Comparison of ENCODE assay signal across 27 cellular contexts in the genomic region with DNA sequence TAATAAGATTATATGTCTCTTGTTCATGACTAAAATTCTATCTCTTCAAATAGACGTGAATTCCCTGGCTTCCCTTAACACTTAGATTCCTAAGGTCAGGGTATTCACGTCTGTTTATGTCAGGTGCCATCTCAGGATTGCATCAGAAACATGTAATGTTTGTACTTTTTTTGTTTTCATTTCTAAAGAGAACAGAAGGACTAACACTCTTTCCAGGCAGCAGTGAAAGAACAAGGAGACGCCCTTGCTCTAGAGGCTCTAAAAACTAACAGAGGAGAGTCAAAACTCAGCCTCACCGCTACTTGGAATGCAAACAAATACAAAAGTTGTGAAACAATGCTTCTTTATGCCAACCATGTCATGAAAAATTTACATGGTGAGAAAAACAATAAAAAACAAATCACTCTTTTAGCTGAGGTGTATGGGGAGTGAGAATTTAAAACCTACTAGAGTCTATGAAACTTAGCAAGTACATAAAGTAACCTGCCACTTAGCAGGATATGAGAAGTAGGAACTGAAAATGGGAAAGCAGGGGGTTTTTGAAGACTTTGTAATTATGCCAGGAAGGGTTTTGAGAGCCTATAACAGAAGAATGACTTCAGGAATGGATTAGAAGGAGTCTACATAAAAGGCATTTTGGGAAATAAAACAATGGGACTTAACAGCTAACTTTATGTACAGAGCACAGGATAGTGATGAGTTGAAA.
DNase-seq lines count a peak whose midpoint lies in the region; ATAC-seq and TF ChIP-seq lines count a peak whose summit lies in the region.
"Had no signal": no experiment of that assay in that cellular context is flagged by ENCODE, and none has a peak within 500 bp of the region (broad histone marks: within the 10 kb centered on the region; RNA-seq: fewer than 3 reads in every experiment).

No MANE protein-coding gene starts in this region.

- ATAC-seq in GM18505 (IDR thresholded peaks at IDR 0.05; ENCODE audit: unreplicated experiment), result no peak
- no peak for ATAC-seq in psoas muscle
- ATAC-seq: left lobe of liver; stimulated activated effector memory CD8-positive, alpha-beta T cell treated with anti-CD3 and anti-CD28 coated beads, Interleukin-12 subunit alpha, Interleukin-12 subunit beta, amount 100 ng/mL, for 72 hours had no signal

- no peak overlapping the region for H4K8ac ChIP-seq in H9 (replicated peaks; ENCODE audit: insufficient read length, low read depth, low read length)

- H3K9me3 ChIP-seq in H9 (ENCODE audit: control insufficient read depth, low read depth, low read length), result no peaks in the 10 kb centered on the region
- H3K9me3 ChIP-seq in mammary epithelial cell (replicated peaks; ENCODE audit: insufficient read depth, low read length), result no peaks in the 10 kb centered on the region
- H3K9me3 ChIP-seq in neural progenitor cell (ENCODE audit: low read depth), result no peaks in the 10 kb centered on the region
- H3K9me3 ChIP-seq in psoas muscle, result no peaks in the 10 kb centered on the region
- H3K9me3 ChIP-seq: uterus had no signal

- H3K23ac ChIP-seq in H9 (ENCODE audit: insufficient read length, low read depth, low read length), result no peak overlapping the region

- no peaks in the 10 kb centered on the region for H3K9me3 Mint-ChIP-seq in H9
- H3K9me3 Mint-ChIP-seq in neural progenitor cell, result no peaks in the 10 kb centered on the region

- H3K27me3 ChIP-seq in H9 (ENCODE audit: insufficient read depth, low read length) (no peaks in the 10 kb centered on the region), mammary epithelial cell (ENCODE audit: insufficient read depth, low read length) (no peaks in the 10 kb centered on the region), neural progenitor cell (no peaks in the 10 kb centered on the region), psoas muscle (ENCODE audit: insufficient read depth in 3 of 3, low read length in 2 of 3) (no peaks in the 10 kb centered on the region)
- H3K27me3 ChIP-seq: BLaER1 treated with 17β-estradiol and CSF1 and Interleukin-3, amounts not matched to agents 10 nM and 100 nM; uterus had no signal

- dilution Hi-C loops in mammary epithelial cell (cut with HindIII; ENCODE audit: low sequenced_read_pairs), result no loop called here

- DNase-seq in GM12865 (ENCODE audit: low read depth) (peak; percentile 31), H9 (no peak), mammary epithelial cell (peak; percentile 5), neural progenitor cell (ENCODE audit: low spot score) (no peak), psoas muscle (no peak), NCI-H128 (lab: John Stamatoyannopoulos, UW; ENCODE audit: unreplicated experiment) (no peak)
- DNase-seq in activated T-cell treated with anti-CD3 and anti-CD28 coated beads, Interleukin-2, amount 50 U/mL, for 48 hours, result no peak
- DNase-seq: activated CD4-positive, alpha-beta T cell treated with anti-CD3 and anti-CD28 coated beads, Interleukin-2, amount 50 U/mL, for 1 hour; activated naive CD4-positive, alpha-beta T cell treated with anti-CD3 and anti-CD28 coated beads, Interleukin-2, amount 50 U/mL, for 16 hours; hippocampal formation; immature natural killer cell; KBM-7; NCI-H187; NCI-H526 treated with DMSO at 0.1 percent for 48 hours; RPMI8226; stimulated activated CD4-positive, alpha-beta T cell treated with anti-CD3 and anti-CD28 coated beads, Interleukin-2, amount 100 ng/mL, for 48 hours; substantia nigra; uterus had no signal

- no peak overlapping the region for H4K91ac ChIP-seq in H9 (ENCODE audit: insufficient read length, low read depth, low read length)

- H2AFZ ChIP-seq in H9 (ENCODE audit: low read length) (no peak overlapping the region), mammary epithelial cell (ENCODE audit: low read depth, low read length) (no peak overlapping the region), neural progenitor cell (replicated peaks) (peak overlapping the region; percentile 92)

- H4K5ac ChIP-seq in H9 (ENCODE audit: insufficient read length, low read depth, low read length), result no peak overlapping the region

- H3K4me3 Mint-ChIP-seq in H9 (no peak overlapping the region), neural progenitor cell (no peak overlapping the region)
- H3K4me3 Mint-ChIP-seq: activated T-helper 1 cell treated with anti-CD3 and anti-CD28 coated beads, Interleukin-12 subunit alpha, Interleukin-12 subunit beta, Interleukin-2, Interleukin-4 antibody, amounts not matched to agents 30 ng/mL and 10 ng/mL and 1 ng/mL, durations not matched to agents 14 hours and 24 hours and 36 hours; immature natural killer cell; stimulated activated effector memory CD8-positive, alpha-beta T cell treated with anti-CD3 and anti-CD28 coated beads, Interleukin-12 subunit alpha, Interleukin-12 subunit beta, amount 100 ng/mL, for 72 hours; T-helper 1 cell treated with Interleukin-12 subunit alpha and Interleukin-12 subunit beta and Interleukin-4 antibody, amounts not matched to agents 30 μg/mL and 1 μg/mL, for 36 hours had no signal

- H2BK5ac ChIP-seq in H9 (ENCODE audit: insufficient read length, low read length), result no peak overlapping the region

- peak overlapping the region in 2 of 3 experiments; percentile 80 to 81; a peak in 2 of 7 replicates for H3K27ac Mint-ChIP-seq in H9
- no peak overlapping the region for H3K27ac Mint-ChIP-seq in neural progenitor cell
- H3K27ac Mint-ChIP-seq: activated T-helper 1 cell treated with anti-CD3 and anti-CD28 coated beads, Interleukin-12 subunit alpha, Interleukin-12 subunit beta, Interleukin-2, Interleukin-4 antibody, amounts not matched to agents 30 ng/mL and 10 ng/mL and 1 ng/mL, durations not matched to agents 14 hours and 24 hours and 36 hours; immature natural killer cell; stimulated activated effector memory CD8-positive, alpha-beta T cell treated with anti-CD3 and anti-CD28 coated beads, Interleukin-12 subunit alpha, Interleukin-12 subunit beta, amount 100 ng/mL, for 72 hours; T-helper 1 cell treated with Interleukin-12 subunit alpha and Interleukin-12 subunit beta and Interleukin-4 antibody, amounts not matched to agents 30 μg/mL and 1 μg/mL, for 36 hours had no signal

- no peak overlapping the region for H3T11ph ChIP-seq in H9 (ENCODE audit: low read length)

- H3K56ac ChIP-seq in H9 (ENCODE audit: insufficient read length, low read depth, low read length), result no peak overlapping the region

- no peak overlapping the region for H2BK12ac ChIP-seq in H9 (ENCODE audit: insufficient read length, low read depth, low read length)

- H4K20me1 ChIP-seq in H9 (ENCODE audit: control insufficient read depth, insufficient read depth, insufficient read length) (no peaks in the 10 kb centered on the region), mammary epithelial cell (ENCODE audit: insufficient read depth, low read length) (no peaks in the 10 kb centered on the region), neural progenitor cell (ENCODE audit: low read depth) (no peaks in the 10 kb centered on the region)
- H4K20me1 ChIP-seq: BLaER1 treated with 17β-estradiol and CSF1 and Interleukin-3, amounts not matched to agents 10 nM and 100 nM had no signal

- no peaks in the 10 kb centered on the region for H3K79me1 ChIP-seq in H9 (ENCODE audit: insufficient read depth, low read depth, low read length, poor library complexity, severe bottlenecking)

- TF ChIP-seq CTCF in GM12865 (IDR thresholded peaks at IDR 0.05; ENCODE audit: insufficient read depth, low read depth, low read length, missing control alignments), result no peak
- TF ChIP-seq CTCF in H9 (conservative IDR thresholded peaks at IDR 0.05), result no peak
- TF ChIP-seq CTCF in mammary epithelial cell (conservative IDR thresholded peaks at IDR 0.05 in 1 of 2, IDR thresholded peaks at IDR 0.05 in 1 of 2; ENCODE audit: extremely low read depth in 1 of 2, insufficient read depth in 1 of 2, low read depth in 1 of 2, low read length in 2 of 2), result no peak
- TF ChIP-seq CTCF in neural progenitor cell (IDR thresholded peaks at IDR 0.05), result no peak
- TF ChIP-seq CTCF in psoas muscle (IDR thresholded peaks at IDR 0.05), result no peak

- H3K4me2 ChIP-seq in H9 (ENCODE audit: insufficient read depth, insufficient read length, low read length) (no peak overlapping the region), mammary epithelial cell (ENCODE audit: insufficient read depth, low read depth, low read length) (no peak overlapping the region), neural progenitor cell (peak overlapping the region; percentile 39)
- H3K4me2 ChIP-seq: BLaER1 treated with 17β-estradiol and CSF1 and Interleukin-3, amounts not matched to agents 10 nM and 100 nM; smooth muscle cell had no signal

- H3K36me3 Mint-ChIP-seq in H9 (ENCODE audit: insufficient read depth in 1 of 3, low read depth in 3 of 3), result no peaks in the 10 kb centered on the region
- H3K36me3 Mint-ChIP-seq in neural progenitor cell, result no peaks in the 10 kb centered on the region
- H3K36me3 Mint-ChIP-seq: stimulated activated effector memory CD8-positive, alpha-beta T cell treated with anti-CD3 and anti-CD28 coated beads, Interleukin-12 subunit alpha, Interleukin-12 subunit beta, amount 100 ng/mL, for 72 hours had no signal

- H2AK5ac ChIP-seq in H9 (ENCODE audit: insufficient read length, low read length), result no peak overlapping the region

- H3K79me2 ChIP-seq in H9 (ENCODE audit: insufficient read depth, low read length) (no peaks in the 10 kb centered on the region), mammary epithelial cell (ENCODE audit: insufficient read depth, low read length) (no peaks in the 10 kb centered on the region), neural progenitor cell (ENCODE audit: low read depth) (no peaks in the 10 kb centered on the region)

- peaks cover 11 to 12% of the 10 kb centered on the region in 2 experiments for H3K4me1 Mint-ChIP-seq in H9
- H3K4me1 Mint-ChIP-seq in neural progenitor cell, result peaks cover 7% of the 10 kb centered on the region
- H3K4me1 Mint-ChIP-seq: immature natural killer cell; stimulated activated effector memory CD8-positive, alpha-beta T cell treated with anti-CD3 and anti-CD28 coated beads, Interleukin-12 subunit alpha, Interleukin-12 subunit beta, amount 100 ng/mL, for 72 hours had no signal

- H3K4me1 ChIP-seq in H9 (ENCODE audit: insufficient read depth, low read length), result no peaks in the 10 kb centered on the region
- H3K4me1 ChIP-seq in mammary epithelial cell (ENCODE audit: insufficient read depth, low read length), result no peaks in the 10 kb centered on the region
- peaks cover 9% of the 10 kb centered on the region for H3K4me1 ChIP-seq in neural progenitor cell
- no peaks in the 10 kb centered on the region for H3K4me1 ChIP-seq in psoas muscle
- H3K4me1 ChIP-seq: uterus had no signal

- H2BK15ac ChIP-seq in H9 (ENCODE audit: low read depth, low read length), result no peak overlapping the region

- CTCF ChIA-PET in mammary epithelial cell (lab: Charles Lee; ENCODE audit: low non-redundant PET), result no interaction called here

- intact Hi-C loops in mammary epithelial cell (cut with micrococcal nuclease), result no loop called here
- intact Hi-C loops in psoas muscle (cut with DNase I), result no loop called here

- no peak overlapping the region for H2BK120ac ChIP-seq in H9 (ENCODE audit: low read depth, low read length, poor library complexity, severe bottlenecking)

- H3K14ac ChIP-seq in H9 (ENCODE audit: insufficient read depth, low read length), result no peak overlapping the region

- H3K18ac ChIP-seq in H9 (ENCODE audit: insufficient read length, low read depth, low read length), result no peak overlapping the region

- H3K4me3 ChIP-seq in GM12865 (ENCODE audit: low read depth, low read length) (no peak overlapping the region), mammary epithelial cell (replicated peaks in 1 of 3; ENCODE audit: insufficient read depth in 1 of 3, low read depth in 2 of 3, low read length in 3 of 3) (no peak overlapping the region), neural progenitor cell (no peak overlapping the region), psoas muscle (no peak overlapping the region)
- H3K4me3 ChIP-seq: BLaER1 treated with 17β-estradiol and CSF1 and Interleukin-3, amounts not matched to agents 10 nM and 100 nM; SK-N-MC; smooth muscle cell; uterus had no signal

- no peak overlapping the region for H2BK20ac ChIP-seq in H9 (ENCODE audit: low read depth, low read length, poor library complexity, severe bottlenecking)

- H3K9ac ChIP-seq in H9 (ENCODE audit: extremely low read depth, insufficient read length, low read length) (no peak overlapping the region), mammary epithelial cell (ENCODE audit: insufficient read depth, low read length) (no peak overlapping the region), neural progenitor cell (peak overlapping the region; percentile 8)
- H3K9ac ChIP-seq: BLaER1 treated with 17β-estradiol and CSF1 and Interleukin-3, amounts not matched to agents 10 nM and 100 nM had no signal

- H3K4ac ChIP-seq in H9 (ENCODE audit: low read depth, low read length), result no peak overlapping the region

- TF ChIP-seq POLR2A in GM18505 (IDR thresholded peaks at IDR 0.05; ENCODE audit: borderline replicate concordance, extremely low read depth, insufficient read depth, insufficient read length), result no peak

- WGBS in H9 (ENCODE audit: extremely low coverage, insufficient read length, low lambda C conversion rate), result no CpG with 5 or more reads among the region's 4 CpGs
- 91% methylated on average over 4 of the region's 4 CpGs for WGBS in mammary epithelial cell (ENCODE audit: low coverage, missing lambda C conversion rate)
- 42 to 47% (median 44%) methylated on average over 4 of the region's 4 CpGs for WGBS in psoas muscle, 3 donors

- no peaks in the 10 kb centered on the region for H3F3A ChIP-seq in neural progenitor cell (ENCODE audit: low read depth)

- no peaks in the 10 kb centered on the region for H3K23me2 ChIP-seq in H9 (ENCODE audit: insufficient read length, low read depth, low read length, poor library complexity, severe bottlenecking)

- H3K27ac ChIP-seq in H9 (ENCODE audit: insufficient read length, low read depth, low read length) (no peak overlapping the region), mammary epithelial cell (ENCODE audit: insufficient read depth, low read depth, low read length) (no peak overlapping the region), neural progenitor cell (no peak overlapping the region), psoas muscle (no peak overlapping the region)
- H3K27ac ChIP-seq: BLaER1 treated with 17β-estradiol and CSF1 and Interleukin-3, amounts not matched to agents 10 nM and 100 nM; SK-N-MC; uterus; VCaP had no signal

- H3K36me3 ChIP-seq in mammary epithelial cell (ENCODE audit: insufficient read depth, low read length), result no peaks in the 10 kb centered on the region
- no peaks in the 10 kb centered on the region for H3K36me3 ChIP-seq in neural progenitor cell
- no peaks in the 10 kb centered on the region for H3K36me3 ChIP-seq in psoas muscle (ENCODE audit: insufficient read depth in 1 of 2, low read depth in 1 of 2)
- H3K36me3 ChIP-seq: BLaER1 treated with 17β-estradiol and CSF1 and Interleukin-3, amounts not matched to agents 10 nM and 100 nM; uterus had no signal

- H3K27me3 Mint-ChIP-seq in H9 (ENCODE audit: low read depth) (no peaks in the 10 kb centered on the region; the same call in 1 of the 2 replicates), neural progenitor cell (ENCODE audit: insufficient read depth, low read depth) (peaks cover 3% of the 10 kb centered on the region)

- BruUV-seq in mammary epithelial cell (replicated peaks; lab: Mats Ljungman, UMichigan), result no TSS peak

- in situ Hi-C loops in mammary epithelial cell (cut with MboI; ENCODE audit: low sequenced_read_pairs in 2 of 2), result no loop called here

Comparison
In these comparisons a context has a peak if more than half of its experiments do, and no peak if none do; other contexts are left out.
1. DNase-seq: peak in GM12865 (single experiment) and mammary epithelial cell (single experiment); none in H9 (single experiment), neural progenitor cell (single experiment), psoas muscle (0 of 2), activated T-cell treated with anti-CD3 and anti-CD28 coated beads, Interleukin-2, amount 50 U/mL, for 48 hours (0 of 2) and NCI-H128 (single experiment).